In genomic region chr2:231887756-231888155, GRCh38 we compare ENCODE assay signal across 18 cellular contexts. TPM values are rescaled to one million over a fixed set of nuclear protein-coding genes. Genes with fewer than 3 reads are reported as not detected.
A peak's percentile ranks its signal among the peaks of the same experiment; 100 is the strongest.
DNase-seq lines count a peak whose midpoint lies in the region; ATAC-seq and TF ChIP-seq lines count a peak whose summit lies in the region.
"Had no signal": no experiment of that assay in that cellular context is flagged by ENCODE, and none has a peak within 500 bp of the region (broad histone marks: within the 10 kb centered on the region; RNA-seq: fewer than 3 reads in every experiment).

No MANE protein-coding gene starts in this region.

- peaks cover 18% of the 10 kb centered on the region for H3K4me1 Mint-ChIP-seq in endothelial cell (ENCODE audit: unreplicated experiment)
- H3K4me1 Mint-ChIP-seq: CD4-positive, CD25-positive, alpha-beta regulatory T cell had no signal

- H3K36me3 ChIP-seq in spleen = no peaks in the 10 kb centered on the region

- no peak for TF ChIP-seq POLR2A in spleen (IDR thresholded peaks at IDR 0.05)

- H3K27me3 Mint-ChIP-seq in endothelial cell (ENCODE audit: unreplicated experiment) = peaks cover 6% of the 10 kb centered on the region

- intact Hi-C loops in spleen (cut with DNase I; ENCODE audit: low total_unique reads) = no loop called here

- no peak for ATAC-seq in HG02610 (IDR thresholded peaks at IDR 0.05; ENCODE audit: unreplicated experiment)
- ATAC-seq: CD8-positive, alpha-beta T cell; GM23338; HCT116 had no signal

- no peaks in the 10 kb centered on the region for H3K9me3 Mint-ChIP-seq in endothelial cell (ENCODE audit: unreplicated experiment)

- no peak overlapping the region for H3K4me3 ChIP-seq in spleen
- H3K4me3 ChIP-seq: GM23338 had no signal

- no peaks in the 10 kb centered on the region for H3K4me1 ChIP-seq in spleen
- H3K4me1 ChIP-seq: Caco-2 had no signal

- H3K9me3 ChIP-seq in spleen = peaks cover 0 to 8% (median 0%) of the 10 kb centered on the region in 8 donors
- H3K9me3 ChIP-seq: Caco-2 had no signal

- H3K36me3 Mint-ChIP-seq in endothelial cell (ENCODE audit: low read depth, unreplicated experiment) = no peaks in the 10 kb centered on the region
- H3K36me3 Mint-ChIP-seq: CD4-positive, CD25-positive, alpha-beta regulatory T cell; CD8-positive, alpha-beta T cell had no signal

- peaks cover 0 to 54% (median 15%) of the 10 kb centered on the region in 7 donors for H3K27me3 ChIP-seq in spleen (replicated peaks in 1 of 7)

- peak overlapping the region; percentile 10 for H3K4me3 Mint-ChIP-seq in endothelial cell (ENCODE audit: unreplicated experiment)
- H3K4me3 Mint-ChIP-seq: CD8-positive, alpha-beta T cell; GM23338; H9 had no signal

- no peak for TF ChIP-seq CTCF in endothelial cell (IDR thresholded peaks at IDR 0.05; ENCODE audit: unreplicated experiment)
- TF ChIP-seq CTCF in spleen (IDR thresholded peaks at IDR 0.05 in 8 of 11, conservative IDR thresholded peaks at IDR 0.05 in 3 of 11) = no peak

- WGBS in spleen, 5 donors = 86 to 98% (median 92%) methylated on average over 6 of the region's 6 CpGs

- no peak overlapping the region for H3K27ac ChIP-seq in spleen
- H3K27ac ChIP-seq: C4-2B had no signal

- no peak for DNase-seq in endothelial cell (ENCODE audit: low spot score)
- peak; percentile 36 for DNase-seq in medulla oblongata (ENCODE audit: extremely low spot score)
- DNase-seq in spleen = peak; percentile 30
- DNase-seq in NCI-H2107 (lab: John Stamatoyannopoulos, UW) = no peak
- no peak for DNase-seq in activated naive CD4-positive, alpha-beta T cell treated with Interleukin-2 at 50 U/mL for 16 hours
- DNase-seq: Caco-2; CD4-positive, CD25-positive, alpha-beta regulatory T cell; CD8-positive, alpha-beta T cell; DMS153; DND-41; H9 had no signal

- H3K27ac Mint-ChIP-seq in endothelial cell (ENCODE audit: unreplicated experiment) = no peak overlapping the region
- H3K27ac Mint-ChIP-seq: CD4-positive, CD25-positive, alpha-beta regulatory T cell; CD8-positive, alpha-beta T cell; GM23338; H9 had no signal

RNA-seq across cellular contexts. Expression of gene NPPC, which starts 38.4 kb away (rescaled TPM):
- total RNA-seq in endothelial cell (ENCODE audit: unreplicated experiment) (11.4 TPM), spleen (under 1 TPM in 1 of 7 donors, not detected in 6; 0.93 TPM)
- 1 to 10 TPM in 1 of 3 donors, under 1 TPM in 2; 0.10 to 2.2 (median 0.76) TPM for polyA plus RNA-seq in spleen
- total RNA-seq: A673; Caco-2; CD4-positive, CD25-positive, alpha-beta regulatory T cell; H4 had no signal
- polyA plus RNA-seq: BJ; CD4-positive, CD25-positive, alpha-beta regulatory T cell had no signal

Comparison
In these comparisons a context has a peak if more than half of its experiments do, and no peak if none do; other contexts are left out.
1. DNase-seq: peak in medulla oblongata (single experiment) and spleen (single experiment); none in endothelial cell (single experiment), NCI-H2107 (single experiment) and activated naive CD4-positive, alpha-beta T cell treated with Interleukin-2 at 50 U/mL for 16 hours (single experiment).